In genomic region chr11:12885717-12886226, GRCh38 we compare ENCODE assay signal across 22 cellular contexts.
"Had no signal": no experiment of that assay in that cellular context is flagged by ENCODE, and none has a peak within 500 bp of the region (broad histone marks: within the 10 kb centered on the region; RNA-seq: fewer than 3 reads in every experiment).

No MANE protein-coding gene starts in this region.

- H2AFZ ChIP-seq: parathyroid adenoma had no signal

- H3K27ac ChIP-seq: lower lobe of right lung, parathyroid adenoma, thyroid gland had no signal

- H3K27me3 ChIP-seq: thyroid gland had no signal

- ATAC-seq: activated CD4-positive, CD25-positive, alpha-beta regulatory T cell treated with anti-CD3 and anti-CD28 coated beads, Interleukin-2, amount 50 U/mL, for 24 hours; effector memory CD8-positive, alpha-beta T cell; lower lobe of right lung had no signal

- DNase-seq: activated CD4-positive, alpha-beta T cell treated with anti-CD3 and anti-CD28 coated beads, Interleukin-2, amount 10 ng/mL, durations not matched to agents 7 days and 5 days; activated CD8-positive, alpha-beta memory T cell treated with anti-CD3 and anti-CD28 coated beads, Interleukin-2, amount 50 U/mL, for 48 hours; activated gamma-delta T cell treated with Interleukin-2 at 50 U/mL for 16 hours; activated naive CD8-positive, alpha-beta T cell treated with anti-CD3 and anti-CD28 coated beads for 36 hours; amniotic stem cell; effector memory CD8-positive, alpha-beta T cell; erythroblast; foreskin melanocyte; hypothalamus; lower lobe of right lung; midbrain; naive B cell; retina; stimulated activated CD4-positive, alpha-beta T cell treated with anti-CD3 and anti-CD28 coated beads, Interleukin-12 subunit alpha, Interleukin-12 subunit beta, amount 100 ng/mL, for 4 hours; stimulated activated CD4-positive, alpha-beta T cell treated with anti-CD3 and anti-CD28 coated beads, Interleukin-1b, Interleukin-23, amount 100 ng/mL, for 48 hours; stimulated activated CD8-positive, alpha-beta memory T cell treated with anti-CD3 and anti-CD28 coated beads, Interleukin-4, amount 100 ng/mL, for 48 hours; stimulated activated naive CD4-positive, alpha-beta T cell; thyroid gland had no signal

- H3K36me3 Mint-ChIP-seq: activated naive CD8-positive, alpha-beta T cell treated with anti-CD3 and anti-CD28 coated beads for 36 hours; naive B cell had no signal

- H3K27ac Mint-ChIP-seq: activated CD4-positive, alpha-beta T cell treated with anti-CD3 and anti-CD28 coated beads, Interleukin-2, amount 10 ng/mL, durations not matched to agents 7 days and 5 days; activated naive CD8-positive, alpha-beta T cell treated with anti-CD3 and anti-CD28 coated beads for 36 hours; activated T-helper 1 cell treated with anti-CD3 and anti-CD28 coated beads, Interleukin-12 subunit alpha, Interleukin-12 subunit beta, Interleukin-2, Interleukin-4 antibody, amounts not matched to agents 30 ng/mL and 10 ng/mL and 1 ng/mL, durations not matched to agents 14 hours and 24 hours and 36 hours; effector memory CD8-positive, alpha-beta T cell; T-helper 1 cell treated with Interleukin-12 subunit alpha and Interleukin-12 subunit beta and Interleukin-4 antibody, amounts not matched to agents 30 μg/mL and 1 μg/mL, for 36 hours had no signal

- H3K9me3 Mint-ChIP-seq: activated CD4-positive, alpha-beta T cell treated with anti-CD3 and anti-CD28 coated beads, Interleukin-2, amount 10 ng/mL, durations not matched to agents 7 days and 5 days; activated naive CD8-positive, alpha-beta T cell treated with anti-CD3 and anti-CD28 coated beads for 36 hours; activated T-helper 1 cell treated with anti-CD3 and anti-CD28 coated beads, Interleukin-12 subunit alpha, Interleukin-12 subunit beta, Interleukin-2, Interleukin-4 antibody, amounts not matched to agents 30 ng/mL and 10 ng/mL and 1 ng/mL, durations not matched to agents 14 hours and 24 hours and 36 hours; effector memory CD8-positive, alpha-beta T cell; naive B cell; T-helper 1 cell treated with Interleukin-12 subunit alpha and Interleukin-12 subunit beta and Interleukin-4 antibody, amounts not matched to agents 30 μg/mL and 1 μg/mL, for 36 hours had no signal

- H3K4me1 Mint-ChIP-seq: activated CD4-positive, alpha-beta T cell treated with anti-CD3 and anti-CD28 coated beads, Interleukin-2, amount 10 ng/mL, durations not matched to agents 7 days and 5 days; naive B cell had no signal

- H3K9me3 ChIP-seq: lower lobe of right lung, thyroid gland had no signal

- H3K4me3 Mint-ChIP-seq: activated CD4-positive, alpha-beta T cell treated with anti-CD3 and anti-CD28 coated beads, Interleukin-2, amount 10 ng/mL, durations not matched to agents 7 days and 5 days; activated naive CD8-positive, alpha-beta T cell treated with anti-CD3 and anti-CD28 coated beads for 36 hours; activated T-helper 1 cell treated with anti-CD3 and anti-CD28 coated beads, Interleukin-12 subunit alpha, Interleukin-12 subunit beta, Interleukin-2, Interleukin-4 antibody, amounts not matched to agents 30 ng/mL and 10 ng/mL and 1 ng/mL, durations not matched to agents 14 hours and 24 hours and 36 hours; effector memory CD8-positive, alpha-beta T cell; T-helper 1 cell treated with Interleukin-12 subunit alpha and Interleukin-12 subunit beta and Interleukin-4 antibody, amounts not matched to agents 30 μg/mL and 1 μg/mL, for 36 hours had no signal

- H3K79me2 ChIP-seq: parathyroid adenoma had no signal

- H3K4me3 ChIP-seq: lower lobe of right lung, thyroid gland had no signal

- H3K9ac ChIP-seq: parathyroid adenoma had no signal
